9 cellular contexts compared by ENCODE assay signal in the genomic region with DNA sequence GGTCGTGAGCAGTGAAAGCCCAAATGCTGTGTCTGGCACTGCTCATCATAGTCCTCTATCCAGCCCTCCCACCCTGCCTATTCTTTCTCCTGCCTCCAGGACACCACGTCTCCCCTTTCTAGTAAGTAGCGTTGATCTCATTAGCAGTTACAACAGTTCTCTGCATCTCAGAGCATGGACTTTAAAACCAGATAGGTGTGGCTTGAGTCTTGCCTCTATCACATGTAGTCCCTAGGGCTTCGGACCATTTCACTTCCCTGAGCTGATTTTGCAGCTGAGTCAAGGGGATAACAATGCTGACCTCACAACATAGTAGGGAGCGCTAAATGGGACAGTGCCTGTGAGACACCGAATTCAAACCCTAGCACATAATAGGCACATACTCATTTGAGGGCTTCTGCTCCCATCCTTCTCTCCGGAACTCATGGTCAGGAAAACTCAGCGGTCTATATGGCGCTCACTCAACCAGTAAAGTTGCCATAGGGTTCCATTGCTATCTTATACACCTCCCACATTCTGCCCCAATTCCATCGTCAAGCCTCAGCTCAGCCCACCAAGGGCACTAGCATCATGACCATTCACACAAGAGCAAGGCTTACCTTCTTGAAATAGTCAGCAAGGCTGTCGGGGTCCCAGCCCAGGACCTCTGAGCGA. TPM values are rescaled to one million over a fixed set of nuclear protein-coding genes. Genes with fewer than 3 reads are reported as not detected.
DNase-seq lines count a peak whose midpoint lies in the region; ATAC-seq, FAIRE-seq and TF ChIP-seq lines count a peak whose summit lies in the region.
"Had no signal": no experiment of that assay in that cellular context is flagged by ENCODE, and none has a peak within 500 bp of the region (broad histone marks: within the 10 kb centered on the region; RNA-seq: fewer than 3 reads in every experiment).

No MANE protein-coding gene starts in this region.

- H3K27me3 ChIP-seq in BLaER1 treated with 17β-estradiol and CSF1 and Interleukin-3, amounts not matched to agents 10 nM and 100 nM: no peaks in the 10 kb centered on the region
- no peaks in the 10 kb centered on the region for H3K27me3 ChIP-seq in effector memory CD4-positive, alpha-beta T cell (replicated peaks; ENCODE audit: control insufficient read depth, insufficient read depth, low read length, poor library complexity, severe bottlenecking)
- no peaks in the 10 kb centered on the region for H3K27me3 ChIP-seq in suprapubic skin

- FAIRE-seq in GM19239 (lab: Jason Lieb, UNC): peak; percentile 83

- no peaks in the 10 kb centered on the region for H3K36me3 Mint-ChIP-seq in glutamatergic neuron (ENCODE audit: unreplicated experiment)

- H3K4me1 ChIP-seq in BLaER1 treated with 17β-estradiol and CSF1 and Interleukin-3, amounts not matched to agents 10 nM and 100 nM: peaks cover 79 to 86% (median 82%) of the 10 kb centered on the region in 10 experiments
- peaks cover 55% of the 10 kb centered on the region for H3K4me1 ChIP-seq in effector memory CD4-positive, alpha-beta T cell (ENCODE audit: control insufficient read depth, insufficient read depth, low read length, poor library complexity, severe bottlenecking)
- peaks cover 7% of the 10 kb centered on the region for H3K4me1 ChIP-seq in suprapubic skin

- H3K9me3 Mint-ChIP-seq in glutamatergic neuron (ENCODE audit: unreplicated experiment): no peaks in the 10 kb centered on the region

- peak overlapping the region; percentile 88 to 99 (median 95) for H3K27ac ChIP-seq in BLaER1 treated with 17β-estradiol and CSF1 and Interleukin-3, amounts not matched to agents 10 nM and 100 nM
- H3K27ac ChIP-seq in effector memory CD4-positive, alpha-beta T cell (ENCODE audit: insufficient read depth, low read length, poor library complexity, severe bottlenecking): peak overlapping the region; percentile 97
- peak overlapping the region; percentile 70 for H3K27ac ChIP-seq in suprapubic skin

- no peak for TF ChIP-seq POLR2A in suprapubic skin (IDR thresholded peaks at IDR 0.05)

- peak overlapping the region; percentile 77 to 98 (median 86) for H3K4me3 ChIP-seq in BLaER1 treated with 17β-estradiol and CSF1 and Interleukin-3, amounts not matched to agents 10 nM and 100 nM
- peak overlapping the region; percentile 98 for H3K4me3 ChIP-seq in effector memory CD4-positive, alpha-beta T cell (ENCODE audit: insufficient read depth, low read depth, low read length, poor library complexity, severe bottlenecking)
- H3K4me3 ChIP-seq in suprapubic skin: peak overlapping the region; percentile 49

- no peak for TF ChIP-seq EP300 in suprapubic skin (IDR thresholded peaks at IDR 0.05)

- 80% methylated on average over 12 of the region's 12 CpGs for WGBS in suprapubic skin

- no peak overlapping the region for H3K27ac Mint-ChIP-seq in glutamatergic neuron (ENCODE audit: unreplicated experiment)

- peaks cover 39 to 49% (median 47%) of the 10 kb centered on the region in 11 experiments for H4K20me1 ChIP-seq in BLaER1 treated with 17β-estradiol and CSF1 and Interleukin-3, amounts not matched to agents 10 nM and 100 nM

- H3K9me3 ChIP-seq in BLaER1 treated with 17β-estradiol and CSF1 and Interleukin-3, amounts not matched to agents 10 nM and 100 nM (replicated peaks in 1 of 11): no peaks in the 10 kb centered on the region
- H3K9me3 ChIP-seq in effector memory CD4-positive, alpha-beta T cell (ENCODE audit: control insufficient read depth, low read length): no peaks in the 10 kb centered on the region
- H3K9me3 ChIP-seq in suprapubic skin: no peaks in the 10 kb centered on the region

- peak overlapping the region; percentile 88 to 100 (median 96) for H3K4me2 ChIP-seq in BLaER1 treated with 17β-estradiol and CSF1 and Interleukin-3, amounts not matched to agents 10 nM and 100 nM

- H3K27me3 Mint-ChIP-seq in glutamatergic neuron (ENCODE audit: unreplicated experiment): peaks cover 4% of the 10 kb centered on the region

- H3K9ac ChIP-seq in BLaER1 treated with 17β-estradiol and CSF1 and Interleukin-3, amounts not matched to agents 10 nM and 100 nM: peak overlapping the region; percentile 88 to 98 (median 94)

- peaks cover 29 to 47% (median 37%) of the 10 kb centered on the region in 11 experiments for H3K36me3 ChIP-seq in BLaER1 treated with 17β-estradiol and CSF1 and Interleukin-3, amounts not matched to agents 10 nM and 100 nM
- H3K36me3 ChIP-seq in effector memory CD4-positive, alpha-beta T cell (ENCODE audit: control insufficient read depth, insufficient read depth, low read length): peaks cover 15% of the 10 kb centered on the region
- no peaks in the 10 kb centered on the region for H3K36me3 ChIP-seq in suprapubic skin

- no peaks in the 10 kb centered on the region for H3K4me1 Mint-ChIP-seq in glutamatergic neuron (ENCODE audit: low read depth, unreplicated experiment)

- ATAC-seq in HG03175 (IDR thresholded peaks at IDR 0.05; ENCODE audit: unreplicated experiment) (peak; percentile 64), omental fat pad (ENCODE audit: low FRiP score) (no peak)

- TF ChIP-seq CTCF in suprapubic skin (IDR thresholded peaks at IDR 0.05): no peak
- no peak for TF ChIP-seq CTCF in omental fat pad (IDR thresholded peaks at IDR 0.05)
- TF ChIP-seq CTCF in glutamatergic neuron (IDR thresholded peaks at IDR 0.05; ENCODE audit: partially characterized antibody, unreplicated experiment): no peak

- no peak overlapping the region for H3K4me3 Mint-ChIP-seq in glutamatergic neuron (ENCODE audit: unreplicated experiment)
- H3K4me3 Mint-ChIP-seq: neural crest cell had no signal

- DNase-seq in GM19239 (ENCODE audit: insufficient read length, low spot score) (no peak), suprapubic skin (ENCODE audit: low spot score in 2 of 2) (no peak), hepatic stellate cell (ENCODE audit: low spot score) (no peak), omental fat pad (ENCODE audit: low spot score) (no peak), glutamatergic neuron (no peak)
- no peak for DNase-seq in effector memory CD4-positive, alpha-beta T cell

RNA-seq across cellular contexts. Expression of gene LCP2, which starts 0.5 kb away (rescaled TPM):
- total RNA-seq in suprapubic skin: 1 to 10 TPM in 3 of 4 donors, not detected in 1; 1.5 to 8.9 (median 7.7) TPM
- total RNA-seq in omental fat pad: 10 to 100 TPM; 33.5 to 81.2 (median 59.1) TPM
- total RNA-seq in glutamatergic neuron (ENCODE audit: unreplicated experiment): not detected
- total RNA-seq: neural crest cell had no signal
